ENCODE assay signal across 13 cellular contexts in the genomic region with DNA sequence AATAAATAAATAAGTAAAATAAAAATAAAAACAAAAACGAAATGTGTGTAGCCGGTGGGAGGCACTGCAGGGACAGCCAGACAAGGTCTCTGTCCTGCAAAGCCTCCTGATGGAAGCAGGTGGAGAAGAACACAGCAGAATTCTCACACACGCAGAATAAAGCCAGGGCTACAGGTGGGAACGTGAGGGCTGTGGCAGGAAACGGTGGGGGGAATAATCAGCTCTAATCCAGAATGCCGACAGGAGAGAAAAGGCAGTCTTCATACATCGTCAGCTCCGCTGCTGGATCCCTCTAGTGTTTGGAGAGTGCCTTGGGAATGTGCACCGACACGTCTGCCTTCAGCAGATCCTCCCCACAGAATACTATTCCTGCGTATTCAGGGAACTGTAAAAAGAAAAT.
DNase-seq lines count a peak whose midpoint lies in the region; ATAC-seq and TF ChIP-seq lines count a peak whose summit lies in the region.
"Had no signal": no experiment of that assay in that cellular context is flagged by ENCODE, and none has a peak within 500 bp of the region (broad histone marks: within the 10 kb centered on the region; RNA-seq: fewer than 3 reads in every experiment).

No MANE protein-coding gene starts in this region.

- DNase-seq in AG10803 (ENCODE audit: low read depth) (peak; percentile 29), HFF-Myc (ENCODE audit: extremely low read depth, low read depth) (no peak), amniotic epithelial cell (ENCODE audit: low read depth) (peak; percentile 54), iPS-NIHi7 (ENCODE audit: extremely low spot score) (peak; percentile 52), SHP77 (lab: John Stamatoyannopoulos, UW) (no peak)
- DNase-seq in stimulated activated CD8-positive, alpha-beta memory T cell treated with anti-CD3 and anti-CD28 coated beads, Interleukin-4, amount 100 ng/mL, for 48 hours = no peak
- DNase-seq: activated CD8-positive, alpha-beta T cell treated with anti-CD3 and anti-CD28 coated beads for 36 hours; naive B cell; NCI-H510A treated with DMSO at 0.1 percent for 48 hours; T-helper 1 cell had no signal

- no peak for ATAC-seq in HG03354 (IDR thresholded peaks at IDR 0.05; ENCODE audit: poor library complexity, severe bottlenecking, unreplicated experiment)
- ATAC-seq in HG03460 (IDR thresholded peaks at IDR 0.05; ENCODE audit: unreplicated experiment) = no peak
- ATAC-seq: activated CD8-positive, alpha-beta T cell treated with anti-CD3 and anti-CD28 coated beads for 36 hours; activated naive CD4-positive, alpha-beta T cell treated with anti-CD3 and anti-CD28 coated beads, Interleukin-2, amount 50 U/mL, for 72 hours had no signal

- TF ChIP-seq CTCF in AG10803 (conservative IDR thresholded peaks at IDR 0.05; ENCODE audit: low read length) (peak; percentile 44), HFF-Myc (IDR thresholded peaks at IDR 0.05; ENCODE audit: low read depth, low read length, missing control alignments) (peak; percentile 18)

- H3K4me3 ChIP-seq in AG10803 (ENCODE audit: low read length) = peak overlapping the region; percentile 29; the same call in 1 of the 2 replicates
- H3K4me3 ChIP-seq in HFF-Myc (replicated peaks; ENCODE audit: low read depth, low read length) = no peak overlapping the region

Comparison
In these comparisons a context has a peak if more than half of its experiments do, and no peak if none do; other contexts are left out.
1. DNase-seq: peak in AG10803 (single experiment), amniotic epithelial cell (single experiment) and iPS-NIHi7 (single experiment); none in HFF-Myc (single experiment), SHP77 (0 of 2) and stimulated activated CD8-positive, alpha-beta memory T cell treated with anti-CD3 and anti-CD28 coated beads, Interleukin-4, amount 100 ng/mL, for 48 hours (single experiment).